ENCODE assay signal across 1 cellular context in genomic region chr17:21417349-21417748, GRCh38. TPM values are rescaled to one million over a fixed set of nuclear protein-coding genes. Genes with fewer than 3 reads are reported as not detected.
"Had no signal": no experiment of that assay in that cellular context is flagged by ENCODE, and none has a peak within 500 bp of the region (broad histone marks: within the 10 kb centered on the region; RNA-seq: fewer than 3 reads in every experiment).

No MANE protein-coding gene starts in this region.

RNA-seq across cellular contexts. Expression of gene KCNJ12, which starts 41.2 kb away (rescaled TPM):
- total RNA-seq: mammary epithelial cell had no signal
